ENCODE assay signal across 8 cellular contexts in genomic region chr12:98635657-98636323, GRCh38. TPM values are rescaled to one million over a fixed set of nuclear protein-coding genes. Genes with fewer than 3 reads are reported as not detected.
DNase-seq lines count a peak whose midpoint lies in the region; ATAC-seq and TF ChIP-seq lines count a peak whose summit lies in the region.

No MANE protein-coding gene starts in this region.

- CTCF ChIA-PET in HCT116 (lab: Charles Lee): no interaction called here

- POLR2A ChIA-PET in HCT116 (lab: Charles Lee): no interaction called here

- no TSS peak for BruUV-seq in HCT116 (replicated peaks; lab: Mats Ljungman, UMichigan)

- no peak for TF ChIP-seq RAD21 in HCT116 (IDR thresholded peaks at IDR 0.05; ENCODE audit: low read depth)

- no peak for TF ChIP-seq POLR2A in HCT116 (IDR thresholded peaks at IDR 0.05; ENCODE audit: borderline replicate concordance, extremely low read depth, insufficient read depth, insufficient read length)

- H3K36me3 ChIP-seq in HCT116 (ENCODE audit: control insufficient read depth in 1 of 2, insufficient read depth in 2 of 2, low read length in 2 of 2): no peaks in the 10 kb centered on the region; a peak in 1 of 4 replicates

- no peaks in the 10 kb centered on the region for H3K9me3 ChIP-seq in HCT116 (ENCODE audit: control insufficient read depth in 1 of 2, insufficient read depth in 1 of 2, low read depth in 1 of 2, low read length in 2 of 2)

- intact Hi-C loops in HCT116 (cut with micrococcal nuclease): no loop called here

- H3K9me2 ChIP-seq in HCT116 (ENCODE audit: insufficient read depth): no peaks in the 10 kb centered on the region

- peak overlapping the region; percentile 35; the same call in 1 of the 2 replicates for H3K27ac ChIP-seq in HCT116 (ENCODE audit: low read depth, low read length)

- H2AFZ ChIP-seq in HCT116 (ENCODE audit: low read depth, low read length, poor library complexity, severe bottlenecking): no peak overlapping the region

- ATAC-seq in GM18498 (IDR thresholded peaks at IDR 0.05; ENCODE audit: unreplicated experiment) (peak; percentile 90), HCT116 (peak; percentile 89)

- no peak overlapping the region for H3K9ac ChIP-seq in HCT116 (ENCODE audit: low read length)

- no peaks in the 10 kb centered on the region for H4K20me1 ChIP-seq in HCT116 (ENCODE audit: insufficient read depth)

- TF ChIP-seq CTCF in HCT116 (IDR thresholded peaks at IDR 0.05 in 2 of 3, conservative IDR thresholded peaks at IDR 0.05 in 1 of 3; ENCODE audit: borderline replicate concordance in 1 of 3, insufficient read depth in 1 of 3, low read depth in 2 of 3, low read length in 2 of 3) (no peak), fibroblast of mammary gland (conservative IDR thresholded peaks at IDR 0.05; ENCODE audit: control insufficient read depth, insufficient read depth, low read depth, low read length) (no peak)

- no peaks in the 10 kb centered on the region for H3K27me3 ChIP-seq in HCT116 (ENCODE audit: insufficient read depth, low read length)

- H3K4me2 ChIP-seq in HCT116 (ENCODE audit: low read length): peak overlapping the region; percentile 59

- RAD21 ChIA-PET in HCT116 (lab: Charles Lee; ENCODE audit: low non-redundant PET in 1 of 2, low total read pairs in 2 of 2, uncharacterized antibody in 2 of 2, unreplicated experiment in 2 of 2): no interaction called here

- peaks cover 6% of the 10 kb centered on the region; the same call in 1 of the 2 replicates for H3K79me2 ChIP-seq in HCT116 (ENCODE audit: insufficient read depth, low read length)

- peaks cover 19 to 20% of the 10 kb centered on the region in 2 experiments for H3K4me1 ChIP-seq in HCT116 (ENCODE audit: control insufficient read depth in 1 of 2, insufficient read depth in 2 of 2, low read length in 2 of 2)

- DNase-seq in HCT116 (ENCODE audit: low read depth, low spot score) (peak; percentile 39), NCI-H2029 (lab: John Stamatoyannopoulos, UW) (peak; percentile 64), fibroblast of mammary gland (ENCODE audit: low read depth) (peak; percentile 54), COR-L47 (lab: John Stamatoyannopoulos, UW) (no peak), COLO668 (lab: John Stamatoyannopoulos, UW; ENCODE audit: unreplicated experiment) (no peak), NK-92 (lab: John Stamatoyannopoulos, UW; ENCODE audit: unreplicated experiment) (no peak)
- DNase-seq in stimulated activated naive CD4-positive, alpha-beta T cell (lab: John Stamatoyannopoulos, UW): no peak

- no peak overlapping the region; a peak in 1 of 4 replicates for H3K4me3 ChIP-seq in HCT116 (replicated peaks in 1 of 2; ENCODE audit: low read depth in 1 of 2, low read length in 2 of 2)
- no peak overlapping the region for H3K4me3 ChIP-seq in fibroblast of mammary gland (ENCODE audit: control insufficient read depth, low read depth, low read length)

TF ChIP-seq in HCT116, 20 proteins besides CTCF, POLR2A, EP300 and RAD21:
- no peak for TF ChIP-seq CEBPB (IDR thresholded peaks at IDR 0.05; ENCODE audit: low read depth)
- no peak for TF ChIP-seq POLR2AphosphoS5 (IDR thresholded peaks at IDR 0.05; ENCODE audit: low read depth, low read length)
- no peak for TF ChIP-seq MAX (IDR thresholded peaks at IDR 0.05)
- TF ChIP-seq REST (IDR thresholded peaks at IDR 0.05; ENCODE audit: low read depth): no peak
- no peak for TF ChIP-seq EZH2 (IDR thresholded peaks at IDR 0.05)
- no peak for TF ChIP-seq ZNF274 (IDR thresholded peaks at IDR 0.05; ENCODE audit: low read depth, low read length)
- TF ChIP-seq FOSL1 (IDR thresholded peaks at IDR 0.05; ENCODE audit: low read depth): peak; percentile 69
- TF ChIP-seq YY1 (IDR thresholded peaks at IDR 0.05; ENCODE audit: extremely low read depth, insufficient replicate concordance, low read depth, low read length): no peak
- TF ChIP-seq EGR1 (IDR thresholded peaks at IDR 0.05; ENCODE audit: low read depth): no peak
- TF ChIP-seq CBX3 (IDR thresholded peaks at IDR 0.05; ENCODE audit: low read depth): 0 out of 2 replicates have a peak, but pooled peaks have one; percentile 35
- TF ChIP-seq JUND (IDR thresholded peaks at IDR 0.05): peak; percentile 51
- peak; percentile 14 for TF ChIP-seq SP1 (IDR thresholded peaks at IDR 0.05; ENCODE audit: low read depth)
- TF ChIP-seq TCF7L2 (IDR thresholded peaks at IDR 0.05; ENCODE audit: borderline replicate concordance, extremely low read depth, insufficient read depth, insufficient read length): no peak
- no peak for TF ChIP-seq SRF (IDR thresholded peaks at IDR 0.05; ENCODE audit: low read depth)
- no peak for TF ChIP-seq ZFX (IDR thresholded peaks at IDR 0.05)
- TF ChIP-seq EZH2phosphoT487 (IDR thresholded peaks at IDR 0.05; ENCODE audit: borderline replicate concordance): no peak
- TF ChIP-seq, protein P1, sequence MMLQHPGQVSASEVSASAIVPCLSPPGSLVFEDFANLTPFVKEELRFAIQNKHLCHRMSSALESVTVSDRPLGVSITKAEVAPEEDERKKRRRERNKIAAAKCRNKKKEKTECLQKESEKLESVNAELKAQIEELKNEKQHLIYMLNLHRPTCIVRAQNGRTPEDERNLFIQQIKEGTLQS (IDR thresholded peaks at IDR 0.05): no peak
- no peak for TF ChIP-seq ELF1 (IDR thresholded peaks at IDR 0.05; ENCODE audit: borderline replicate concordance, low read depth)
- TF ChIP-seq ZBTB33 (IDR thresholded peaks at IDR 0.05; ENCODE audit: extremely low read depth, insufficient replicate concordance, low read length): no peak
- TF ChIP-seq SIN3A (IDR thresholded peaks at IDR 0.05; ENCODE audit: low read depth): no peak

RNA-seq across cellular contexts. Expression of gene IKBIP, which starts 8.8 kb away (rescaled TPM):
- total RNA-seq in HCT116 (2021; ENCODE audit: unreplicated experiment): 14.5 TPM
- polyA plus RNA-seq in HCT116 (2012): 3.9 and 5.7 TPM in 2 replicates

RNA-seq across cellular contexts. Expression of gene APAF1, which starts 9.3 kb away (rescaled TPM):
- total RNA-seq in HCT116 (2021; ENCODE audit: unreplicated experiment): 13.9 TPM
- polyA plus RNA-seq in HCT116 (2012): 3.6 and 4.7 TPM in 2 replicates

RNA-seq across cellular contexts. Expression of gene SLC25A3, which starts 42.3 kb away (rescaled TPM):
- 927 TPM for total RNA-seq in HCT116 (2021; ENCODE audit: unreplicated experiment)
- polyA plus RNA-seq in HCT116 (2012): 672 and 706 TPM in 2 replicates

Comparison
In these comparisons a context has a peak if more than half of its experiments do, and no peak if none do; other contexts are left out.
1. DNase-seq: peak in HCT116 (single experiment), NCI-H2029 (single experiment) and fibroblast of mammary gland (single experiment); none in COR-L47 (single experiment), stimulated activated naive CD4-positive, alpha-beta T cell (0 of 6), COLO668 (single experiment) and NK-92 (single experiment).